In genomic region chrX:40091691-40092421, GRCh38 we compare ENCODE assay signal across 1 cellular context.
TF ChIP-seq lines count a peak whose summit lies in the region.

No MANE protein-coding gene starts in this region.

TF ChIP-seq in WTC11, 78 proteins besides CTCF, POLR2A, EP300 and RAD21 (continued from another document):
- TF ChIP-seq ZNF425 (CRISPR knock-in tag; conservative IDR thresholded peaks at IDR 0.05) (no peak), TEAD1 (CRISPR knock-in tag; IDR thresholded peaks at IDR 0.05) (no peak), MYBL2 (CRISPR knock-in tag; IDR thresholded peaks at IDR 0.05) (no peak), TCF7 (CRISPR knock-in tag; IDR thresholded peaks at IDR 0.05; ENCODE audit: low read depth) (no peak), ZNF396 (CRISPR knock-in tag; IDR thresholded peaks at IDR 0.05; ENCODE audit: borderline replicate concordance) (no peak)
